1 cellular context compared by ENCODE assay signal in the genomic region with DNA sequence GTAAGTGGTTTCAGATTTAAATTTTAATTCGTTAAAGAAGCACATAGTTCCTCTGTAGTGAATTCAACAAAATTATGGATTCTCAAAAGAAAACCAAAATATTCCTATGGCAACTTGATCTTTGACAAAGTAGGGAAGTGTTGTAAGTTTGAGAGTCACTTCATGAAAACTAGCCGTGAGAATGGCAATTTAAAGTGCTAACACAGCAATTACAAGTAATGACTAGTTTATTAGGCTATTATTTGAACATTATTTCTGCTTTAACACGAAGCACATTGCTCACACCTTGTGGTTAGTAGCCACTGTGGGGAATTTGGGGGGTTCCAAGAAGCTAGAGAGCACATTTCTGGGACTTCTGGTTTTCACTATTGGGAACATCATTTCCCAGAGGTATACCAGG.
TF ChIP-seq lines count a peak whose summit lies in the region.

No MANE protein-coding gene starts in this region.

TF ChIP-seq in GM23338, 12 proteins besides CTCF, POLR2A, EP300 and RAD21 (continued from another document):
- TF ChIP-seq JUNB (IDR thresholded peaks at IDR 0.05; ENCODE audit: unreplicated experiment), result no peak
- TF ChIP-seq, protein P1, sequence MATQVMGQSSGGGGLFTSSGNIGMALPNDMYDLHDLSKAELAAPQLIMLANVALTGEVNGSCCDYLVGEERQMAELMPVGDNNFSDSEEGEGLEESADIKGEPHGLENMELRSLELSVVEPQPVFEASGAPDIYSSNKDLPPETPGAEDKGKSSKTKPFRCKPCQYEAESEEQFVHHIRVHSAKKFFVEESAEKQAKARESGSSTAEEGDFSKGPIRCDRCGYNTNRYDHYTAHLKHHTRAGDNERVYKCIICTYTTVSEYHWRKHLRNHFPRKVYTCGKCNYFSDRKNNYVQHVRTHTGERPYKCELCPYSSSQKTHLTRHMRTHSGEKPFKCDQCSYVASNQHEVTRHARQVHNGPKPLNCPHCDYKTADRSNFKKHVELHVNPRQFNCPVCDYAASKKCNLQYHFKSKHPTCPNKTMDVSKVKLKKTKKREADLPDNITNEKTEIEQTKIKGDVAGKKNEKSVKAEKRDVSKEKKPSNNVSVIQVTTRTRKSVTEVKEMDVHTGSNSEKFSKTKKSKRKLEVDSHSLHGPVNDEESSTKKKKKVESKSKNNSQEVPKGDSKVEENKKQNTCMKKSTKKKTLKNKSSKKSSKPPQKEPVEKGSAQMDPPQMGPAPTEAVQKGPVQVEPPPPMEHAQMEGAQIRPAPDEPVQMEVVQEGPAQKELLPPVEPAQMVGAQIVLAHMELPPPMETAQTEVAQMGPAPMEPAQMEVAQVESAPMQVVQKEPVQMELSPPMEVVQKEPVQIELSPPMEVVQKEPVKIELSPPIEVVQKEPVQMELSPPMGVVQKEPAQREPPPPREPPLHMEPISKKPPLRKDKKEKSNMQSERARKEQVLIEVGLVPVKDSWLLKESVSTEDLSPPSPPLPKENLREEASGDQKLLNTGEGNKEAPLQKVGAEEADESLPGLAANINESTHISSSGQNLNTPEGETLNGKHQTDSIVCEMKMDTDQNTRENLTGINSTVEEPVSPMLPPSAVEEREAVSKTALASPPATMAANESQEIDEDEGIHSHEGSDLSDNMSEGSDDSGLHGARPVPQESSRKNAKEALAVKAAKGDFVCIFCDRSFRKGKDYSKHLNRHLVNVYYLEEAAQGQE (IDR thresholded peaks at IDR 0.05; ENCODE audit: unreplicated experiment), result no peak
